In genomic region chr2:155377178-155377780, GRCh38 we compare ENCODE assay signal across 1 cellular context.
TF ChIP-seq lines count a peak whose summit lies in the region.

No MANE protein-coding gene starts in this region.

TF ChIP-seq in GM23338, 12 proteins besides CTCF, POLR2A, EP300 and RAD21 (continued from another document):
- TF ChIP-seq ZNF462 (CRISPR knock-in tag; IDR thresholded peaks at IDR 0.05) = no peak
- TF ChIP-seq EZH2 (IDR thresholded peaks at IDR 0.05; ENCODE audit: low read depth, unreplicated experiment) = no peak
- TF ChIP-seq ZNF114 (CRISPR knock-in tag; IDR thresholded peaks at IDR 0.05) = no peak
- TF ChIP-seq, protein P1, sequence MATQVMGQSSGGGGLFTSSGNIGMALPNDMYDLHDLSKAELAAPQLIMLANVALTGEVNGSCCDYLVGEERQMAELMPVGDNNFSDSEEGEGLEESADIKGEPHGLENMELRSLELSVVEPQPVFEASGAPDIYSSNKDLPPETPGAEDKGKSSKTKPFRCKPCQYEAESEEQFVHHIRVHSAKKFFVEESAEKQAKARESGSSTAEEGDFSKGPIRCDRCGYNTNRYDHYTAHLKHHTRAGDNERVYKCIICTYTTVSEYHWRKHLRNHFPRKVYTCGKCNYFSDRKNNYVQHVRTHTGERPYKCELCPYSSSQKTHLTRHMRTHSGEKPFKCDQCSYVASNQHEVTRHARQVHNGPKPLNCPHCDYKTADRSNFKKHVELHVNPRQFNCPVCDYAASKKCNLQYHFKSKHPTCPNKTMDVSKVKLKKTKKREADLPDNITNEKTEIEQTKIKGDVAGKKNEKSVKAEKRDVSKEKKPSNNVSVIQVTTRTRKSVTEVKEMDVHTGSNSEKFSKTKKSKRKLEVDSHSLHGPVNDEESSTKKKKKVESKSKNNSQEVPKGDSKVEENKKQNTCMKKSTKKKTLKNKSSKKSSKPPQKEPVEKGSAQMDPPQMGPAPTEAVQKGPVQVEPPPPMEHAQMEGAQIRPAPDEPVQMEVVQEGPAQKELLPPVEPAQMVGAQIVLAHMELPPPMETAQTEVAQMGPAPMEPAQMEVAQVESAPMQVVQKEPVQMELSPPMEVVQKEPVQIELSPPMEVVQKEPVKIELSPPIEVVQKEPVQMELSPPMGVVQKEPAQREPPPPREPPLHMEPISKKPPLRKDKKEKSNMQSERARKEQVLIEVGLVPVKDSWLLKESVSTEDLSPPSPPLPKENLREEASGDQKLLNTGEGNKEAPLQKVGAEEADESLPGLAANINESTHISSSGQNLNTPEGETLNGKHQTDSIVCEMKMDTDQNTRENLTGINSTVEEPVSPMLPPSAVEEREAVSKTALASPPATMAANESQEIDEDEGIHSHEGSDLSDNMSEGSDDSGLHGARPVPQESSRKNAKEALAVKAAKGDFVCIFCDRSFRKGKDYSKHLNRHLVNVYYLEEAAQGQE (IDR thresholded peaks at IDR 0.05; ENCODE audit: unreplicated experiment) = no peak
- no peak for TF ChIP-seq STAT1 (IDR thresholded peaks at IDR 0.05; ENCODE audit: unreplicated experiment)
